ENCODE assay signal across 8 cellular contexts in the genomic region with DNA sequence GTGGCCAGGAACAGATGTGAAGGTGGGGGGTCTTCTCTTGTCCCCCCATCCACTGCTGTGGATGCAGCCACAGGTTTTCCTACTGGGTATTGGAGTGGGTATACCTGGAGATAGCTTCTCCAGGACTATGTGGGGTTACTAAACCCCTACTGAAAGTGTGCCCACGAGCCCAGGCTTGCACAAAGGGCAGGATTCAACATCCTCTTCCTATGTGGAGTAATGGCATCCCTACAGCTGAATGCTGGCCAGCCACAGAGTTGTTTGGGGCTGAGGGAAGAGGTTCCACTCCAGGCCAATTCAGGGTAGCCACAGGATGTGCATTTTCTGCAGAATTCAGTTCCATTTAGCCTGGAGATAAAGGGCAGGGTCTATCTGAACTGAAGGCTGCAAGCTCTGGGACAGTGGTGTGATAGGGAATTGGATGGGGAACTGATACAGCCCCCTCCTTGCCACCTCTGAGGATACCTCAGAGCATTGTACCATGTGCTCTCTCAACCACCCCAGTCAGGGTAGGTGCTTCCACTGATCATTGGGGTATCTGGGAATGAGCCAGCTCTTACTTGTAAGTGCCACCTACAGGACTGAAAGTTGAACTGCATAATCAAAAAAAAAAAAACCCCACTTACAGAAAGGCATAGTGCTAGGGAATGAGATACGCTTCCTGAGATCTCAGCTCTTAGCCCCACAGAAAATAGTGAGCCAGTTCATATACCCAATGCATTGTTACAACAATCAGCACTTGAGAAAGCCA.
DNase-seq lines count a peak whose midpoint lies in the region; ATAC-seq and TF ChIP-seq lines count a peak whose summit lies in the region.

No MANE protein-coding gene starts in this region.

- DNase-seq in lung microvascular endothelial cell (ENCODE audit: low read depth in 2 of 2) (peak; percentile 63 to 77), mesenteric fat pad (ENCODE audit: low spot score) (no peak), DMS79 (lab: John Stamatoyannopoulos, UW) (no peak)
- DNase-seq in stimulated activated CD8-positive, alpha-beta memory T cell treated with anti-CD3 and anti-CD28 coated beads, Interleukin-4, amount 100 ng/mL, for 48 hours = no peak

- peak; percentile 40 for ATAC-seq in HG03159 (IDR thresholded peaks at IDR 0.05; ENCODE audit: unreplicated experiment)
- ATAC-seq in HG02981 (IDR thresholded peaks at IDR 0.05; ENCODE audit: unreplicated experiment) = no peak

- H3K27ac ChIP-seq in VCaP = no peak overlapping the region; the same call in 1 of the 2 replicates

- TF ChIP-seq CTCF in GM12873 (IDR thresholded peaks at IDR 0.05; ENCODE audit: insufficient read depth, low read depth, low read length, missing control alignments) (peak; percentile 55), VCaP (conservative IDR thresholded peaks at IDR 0.05) (peak; percentile 66)

Comparison
In these comparisons a context has a peak if more than half of its experiments do, and no peak if none do; other contexts are left out.
1. DNase-seq: peak in lung microvascular endothelial cell (2 of 2); none in mesenteric fat pad (single experiment), stimulated activated CD8-positive, alpha-beta memory T cell treated with anti-CD3 and anti-CD28 coated beads, Interleukin-4, amount 100 ng/mL, for 48 hours (single experiment) and DMS79 (single experiment).